21 cellular contexts compared by ENCODE assay signal in genomic region chr5:115470921-115471320, GRCh38.
"Had no signal": no experiment of that assay in that cellular context is flagged by ENCODE, and none has a peak within 500 bp of the region (broad histone marks: within the 10 kb centered on the region; RNA-seq: fewer than 3 reads in every experiment).

No MANE protein-coding gene starts in this region.

- H3K27me3 ChIP-seq: heart left ventricle, ovary, sigmoid colon, uterus had no signal

- ATAC-seq: left colon; naive thymus-derived CD4-positive, alpha-beta T cell; stimulated activated memory B cell treated with anti-CD40 and anti-IgM and Interleukin-4, amounts not matched to agents 10 μg/mL and 1 μg/mL and 100 μg/mL, for 72 hours; stimulated activated naive CD8-positive, alpha-beta T cell treated with anti-CD3 and anti-CD28 coated beads, Interleukin-15, amount 100 ng/mL, for 72 hours had no signal

- H3K4me3 ChIP-seq: heart left ventricle, ovary, sigmoid colon, smooth muscle cell, uterus had no signal

- H3K9me3 ChIP-seq: heart left ventricle, ovary, sigmoid colon, uterus had no signal

- H3K4me2 ChIP-seq: smooth muscle cell had no signal

- H3K27ac ChIP-seq: ovary, sigmoid colon, uterus, VCaP had no signal

- H3K36me3 ChIP-seq: heart left ventricle, ovary, sigmoid colon, uterus had no signal

- H3K4me1 ChIP-seq: sigmoid colon, uterus had no signal

- DNase-seq: activated CD4-positive, alpha-beta T cell treated with anti-CD3 and anti-CD28 coated beads for 4 hours; activated CD4-positive, alpha-beta T cell treated with anti-CD3 and anti-CD28 coated beads, Interleukin-2, amount 50 U/mL, for 4 hours; activated effector memory CD4-positive, alpha-beta T cell treated with Interleukin-2 at 50 U/mL for 16 hours; activated naive CD4-positive, alpha-beta T cell treated with Interleukin-2 at 50 U/mL for 16 hours; cortex of kidney; immature natural killer cell; kidney; left colon; naive thymus-derived CD4-positive, alpha-beta T cell; ovary; sigmoid colon; stimulated activated CD4-positive, alpha-beta T cell treated with anti-CD3 and anti-CD28 coated beads, Interleukin-1b, Interleukin-23, amount 100 ng/mL, for 48 hours; stimulated activated CD4-positive, alpha-beta T cell treated with anti-CD3 and anti-CD28 coated beads, Interleukin-4, amount 100 ng/mL, for 4 hours; stimulated activated CD8-positive, alpha-beta memory T cell treated with anti-CD3 and anti-CD28 coated beads, Interleukin-4, amount 100 ng/mL, for 48 hours; stimulated activated naive CD8-positive, alpha-beta T cell treated with anti-CD3 and anti-CD28 coated beads, Interleukin-15, amount 100 ng/mL, for 72 hours; T-helper 9 cell; uterus had no signal
